Comparison of ENCODE assay signal across 16 cellular contexts in the genomic region with DNA sequence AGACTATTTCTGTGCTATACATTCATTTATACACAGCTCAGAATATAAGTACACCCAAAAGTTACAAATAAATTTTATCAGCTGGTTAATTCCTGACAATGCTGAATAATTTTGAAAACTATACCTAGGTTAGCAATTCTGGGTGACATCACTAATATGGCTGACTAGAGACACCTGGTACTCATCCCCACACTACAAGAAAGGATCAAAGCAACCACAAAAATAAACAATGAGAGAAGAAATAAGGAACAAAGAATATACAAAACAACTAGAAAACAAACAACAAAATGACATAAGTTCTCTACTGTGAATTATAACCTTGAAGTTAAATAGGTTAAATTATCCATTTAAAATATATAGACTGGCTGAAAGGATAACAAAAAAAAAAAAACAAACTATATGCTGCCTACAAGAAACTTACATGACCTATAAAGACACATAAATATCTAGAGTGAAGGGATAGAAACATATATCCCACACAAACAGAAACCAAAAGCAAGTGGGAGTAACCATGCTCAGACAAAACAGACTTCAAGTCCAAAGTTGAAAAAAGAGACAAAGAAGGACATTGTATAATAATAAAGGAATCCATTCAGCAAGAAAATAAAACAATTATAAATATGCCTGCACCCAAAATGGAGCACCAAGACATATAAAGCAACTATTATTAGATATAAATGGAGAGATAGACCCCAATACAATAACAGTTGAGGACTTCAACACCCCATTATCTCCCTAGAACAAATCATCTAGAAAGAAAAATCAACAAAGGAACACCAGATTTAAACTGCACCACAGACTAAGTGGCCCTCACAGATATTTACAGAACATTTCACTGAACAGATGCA. TPM values are rescaled to one million over a fixed set of nuclear protein-coding genes. Genes with fewer than 3 reads are reported as not detected.
DNase-seq lines count a peak whose midpoint lies in the region; ATAC-seq, FAIRE-seq and TF ChIP-seq lines count a peak whose summit lies in the region.
"Had no signal": no experiment of that assay in that cellular context is flagged by ENCODE, and none has a peak within 500 bp of the region (broad histone marks: within the 10 kb centered on the region; RNA-seq: fewer than 3 reads in every experiment).

No MANE protein-coding gene starts in this region.

- no peaks in the 10 kb centered on the region for H3K27me3 ChIP-seq in right cardiac atrium (ENCODE audit: control insufficient read depth, insufficient read depth)
- H3K27me3 ChIP-seq: BLaER1 had no signal

- intact Hi-C loops in right cardiac atrium (cut with DNase I), result no loop called here

- TF ChIP-seq POLR2A in H54 (IDR thresholded peaks at IDR 0.05; ENCODE audit: low read depth, low read length), result no peak

- peak; percentile 87 for FAIRE-seq in frontal cortex (lab: Jason Lieb, UNC)
- no peak for FAIRE-seq in H54 (lab: Jason Lieb, UNC)
- FAIRE-seq: H1 had no signal

- H3K4me1 ChIP-seq in right cardiac atrium (ENCODE audit: control insufficient read depth, insufficient read depth, low read length), result peaks cover 2% of the 10 kb centered on the region
- H3K4me1 ChIP-seq: BLaER1 had no signal

- no peak overlapping the region for H3K4me3 ChIP-seq in right cardiac atrium (ENCODE audit: low read length)
- H3K4me3 ChIP-seq: BLaER1 had no signal

- peak; percentile 77 for ATAC-seq in GM18868 (IDR thresholded peaks at IDR 0.05; ENCODE audit: unreplicated experiment)
- peak; percentile 58 for ATAC-seq in GM21528 (IDR thresholded peaks at IDR 0.05; ENCODE audit: low FRiP score, unreplicated experiment)
- peak; percentile 50 for ATAC-seq in HG03108 (IDR thresholded peaks at IDR 0.05; ENCODE audit: unreplicated experiment)
- no peak for ATAC-seq in right cardiac atrium

- no peaks in the 10 kb centered on the region for H3K9me3 ChIP-seq in right cardiac atrium (ENCODE audit: control insufficient read depth, low read length)
- H3K9me3 ChIP-seq: BLaER1 had no signal

- no peak overlapping the region for H3K27ac ChIP-seq in right cardiac atrium (ENCODE audit: low read length)
- H3K27ac ChIP-seq: BLaER1 had no signal

- peak in 1 of 2 donors; percentile 3 for DNase-seq in frontal cortex (ENCODE audit: low spot score in 2 of 2)
- DNase-seq in cerebellum (ENCODE audit: low spot score), result no peak
- DNase-seq in H54 (ENCODE audit: insufficient read length, low spot score), result no peak
- DNase-seq in effector CD4-positive, alpha-beta T cell, result no peak
- no peak for DNase-seq in right cardiac atrium
- DNase-seq: activated gamma-delta T cell; IMR-90; left cardiac atrium; NCI-H2029 treated with DMSO at 0.1 percent for 48 hours; Right ventricle myocardium superior; stimulated activated naive CD4-positive, alpha-beta T cell treated with Interleukin-2 at 50 U/mL for 16 hours had no signal

RNA-seq across cellular contexts. Expression of gene IMPG2, which starts 57.8 kb away (rescaled TPM):
- total RNA-seq in frontal cortex, result 3.3 TPM
- 2.4 TPM for total RNA-seq in cerebellum
- under 1 TPM; 0.35 to 0.49 (median 0.39) TPM for total RNA-seq in right cardiac atrium
- polyA plus RNA-seq in right cardiac atrium, result 0.05 TPM

Comparison
In these comparisons a context has a peak if more than half of its experiments do, and no peak if none do; other contexts are left out.
1. ATAC-seq: peak in GM18868 (single experiment), GM21528 (single experiment) and HG03108 (single experiment); none in right cardiac atrium (0 of 2).